8 cellular contexts compared by ENCODE assay signal in the genomic region with DNA sequence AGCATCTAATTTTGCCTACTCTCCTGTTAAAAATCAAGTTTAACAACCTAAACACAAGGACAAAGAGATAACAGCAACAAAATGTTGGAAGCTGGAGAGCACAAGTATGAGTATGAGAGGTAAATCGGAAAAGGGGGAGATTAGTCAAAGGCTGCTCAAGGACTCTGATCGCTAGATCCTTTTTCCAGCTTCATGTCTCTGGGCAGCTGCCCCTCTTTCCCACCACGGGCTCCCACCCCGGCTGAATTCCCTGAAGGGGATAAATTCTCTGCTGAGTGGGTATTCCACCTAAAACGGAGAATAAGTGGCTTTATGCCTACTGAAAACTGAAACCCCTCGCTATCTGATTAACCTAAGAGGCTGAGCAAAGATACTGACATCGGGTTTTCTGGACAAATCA. TPM values are rescaled to one million over a fixed set of nuclear protein-coding genes. Genes with fewer than 3 reads are reported as not detected.
A peak's percentile ranks its signal among the peaks of the same experiment; 100 is the strongest.
DNase-seq lines count a peak whose midpoint lies in the region; ATAC-seq lines count a peak whose summit lies in the region.

No MANE protein-coding gene starts in this region.

- H3K9me3 ChIP-seq in subcutaneous abdominal adipose tissue (ENCODE audit: control insufficient read depth in 5 of 5, low read length in 5 of 5), result no peaks in the 10 kb centered on the region

- H3K27me3 ChIP-seq in subcutaneous abdominal adipose tissue (ENCODE audit: control insufficient read depth in 5 of 5, insufficient read depth in 4 of 5, low read length in 5 of 5), result no peaks in the 10 kb centered on the region

- H3K27me3 Mint-ChIP-seq in activated CD4-positive, alpha-beta T cell treated with anti-CD3 and anti-CD28 coated beads, Interleukin-2, amount 10 ng/mL, durations not matched to agents 24 days and 14 days, result no peaks in the 10 kb centered on the region
- H3K27me3 Mint-ChIP-seq in activated CD4-positive, alpha-beta memory T cell treated with anti-CD3 and anti-CD28 coated beads for 36 hours, result peaks cover 1% of the 10 kb centered on the region
- H3K27me3 Mint-ChIP-seq in immature natural killer cell (ENCODE audit: low read depth in 3 of 3), result peaks cover 4 to 6% (median 5%) of the 10 kb centered on the region in 3 donors

- H3K27ac ChIP-seq in subcutaneous abdominal adipose tissue (ENCODE audit: low read depth, low read length), result no peak overlapping the region

- H3K27ac Mint-ChIP-seq in activated CD4-positive, alpha-beta T cell treated with anti-CD3 and anti-CD28 coated beads, Interleukin-2, amount 10 ng/mL, durations not matched to agents 24 days and 14 days, result peak overlapping the region; percentile 100
- H3K27ac Mint-ChIP-seq in activated CD4-positive, alpha-beta memory T cell treated with anti-CD3 and anti-CD28 coated beads for 36 hours, result peak overlapping the region; percentile 95
- H3K27ac Mint-ChIP-seq in immature natural killer cell, result peak overlapping the region; percentile 87 to 100 (median 96)

- H3K36me3 ChIP-seq in subcutaneous abdominal adipose tissue (ENCODE audit: control insufficient read depth in 5 of 5, insufficient read depth in 5 of 5, low read length in 5 of 5), result peaks cover 0 to 5% (median 0%) of the 10 kb centered on the region in 5 donors

- H3K36me3 Mint-ChIP-seq in activated CD4-positive, alpha-beta T cell treated with anti-CD3 and anti-CD28 coated beads, Interleukin-2, amount 10 ng/mL, durations not matched to agents 24 days and 14 days (ENCODE audit: low read depth), result peaks cover 28% of the 10 kb centered on the region
- peaks cover 31% of the 10 kb centered on the region for H3K36me3 Mint-ChIP-seq in activated CD4-positive, alpha-beta memory T cell treated with anti-CD3 and anti-CD28 coated beads for 36 hours
- H3K36me3 Mint-ChIP-seq in immature natural killer cell, result peaks cover 3 to 6% (median 4%) of the 10 kb centered on the region in 3 donors

- H3K9ac ChIP-seq in subcutaneous abdominal adipose tissue (ENCODE audit: low read length in 5 of 5), result no peak overlapping the region

- DNase-seq in activated CD4-positive, alpha-beta T cell treated with anti-CD3 and anti-CD28 coated beads, Interleukin-2, amount 10 ng/mL, durations not matched to agents 24 days and 14 days, result no peak
- DNase-seq in activated CD4-positive, alpha-beta T cell treated with anti-CD3 and anti-CD28 coated beads for 48 hours, result no peak
- no peak for DNase-seq in activated CD4-positive, alpha-beta memory T cell treated with anti-CD3 and anti-CD28 coated beads for 36 hours
- DNase-seq in immature natural killer cell (peak in 1 of 3 donors; percentile 2), NCI-H2196 treated with DMSO at 0.1 percent for 48 hours (lab: John Stamatoyannopoulos, UW; ENCODE audit: unreplicated experiment) (no peak)

- POLR2A ChIA-PET in activated CD4-positive, alpha-beta memory T cell treated with anti-CD3 and anti-CD28 coated beads for 36 hours (lab: Charles Lee), result interaction anchor here (0.8 to 3.2 kb wide), 8 partner anchors 11 to 684 kb away, joined by 3 to 83 read pairs (median 14); partner anchors contain the start of genes C1orf52, GNG5, PRKACB and RPF1

- CTCF ChIA-PET in activated CD4-positive, alpha-beta memory T cell treated with anti-CD3 and anti-CD28 coated beads for 36 hours (lab: Charles Lee), result interaction anchor here (1.7 to 3.3 kb wide), 4 partner anchors 25 to 133 kb away, joined by 4 to 38 read pairs (median 10); partner anchors contain the start of genes GNG5 and SPATA1

- H3K4me3 Mint-ChIP-seq in activated CD4-positive, alpha-beta T cell treated with anti-CD3 and anti-CD28 coated beads, Interleukin-2, amount 10 ng/mL, durations not matched to agents 24 days and 14 days, result peak overlapping the region; percentile 99
- H3K4me3 Mint-ChIP-seq in activated CD4-positive, alpha-beta memory T cell treated with anti-CD3 and anti-CD28 coated beads for 36 hours, result peak overlapping the region; percentile 98
- peak overlapping the region; percentile 89 to 98 (median 97) for H3K4me3 Mint-ChIP-seq in immature natural killer cell

- ATAC-seq in GM21447 (IDR thresholded peaks at IDR 0.05; ENCODE audit: unreplicated experiment) (no peak), GM19463 (IDR thresholded peaks at IDR 0.05; ENCODE audit: unreplicated experiment) (no peak)

- peak overlapping the region; percentile 69 to 88 (median 83) for H3K4me3 ChIP-seq in subcutaneous abdominal adipose tissue (ENCODE audit: low read depth in 1 of 5, low read length in 5 of 5)

- peaks cover 41% of the 10 kb centered on the region for H3K4me1 Mint-ChIP-seq in activated CD4-positive, alpha-beta T cell treated with anti-CD3 and anti-CD28 coated beads, Interleukin-2, amount 10 ng/mL, durations not matched to agents 24 days and 14 days
- H3K4me1 Mint-ChIP-seq in activated CD4-positive, alpha-beta memory T cell treated with anti-CD3 and anti-CD28 coated beads for 36 hours (ENCODE audit: low read depth), result peaks cover 33% of the 10 kb centered on the region
- H3K4me1 Mint-ChIP-seq in immature natural killer cell, result peaks cover 35 to 45% of the 10 kb centered on the region in 2 donors

- intact Hi-C loops in activated CD4-positive, alpha-beta T cell treated with anti-CD3 and anti-CD28 coated beads, Interleukin-2, amount 10 ng/mL, durations not matched to agents 24 days and 14 days (cut with micrococcal nuclease), result loop anchor here (1.0 to 5.0 kb wide), 7 partner anchors 24 to 702 kb away; partner anchors contain the start of genes BCL10, PRKACB, RPF1 and SSX2IP
- intact Hi-C loops in activated CD4-positive, alpha-beta memory T cell treated with anti-CD3 and anti-CD28 coated beads for 36 hours (cut with micrococcal nuclease), result loop anchor here (1.0 to 5.0 kb wide), 4 partner anchors 69 to 702 kb away; partner anchors contain the start of genes BCL10, GNG5, MCOLN2 and SPATA1

- peaks cover 7% of the 10 kb centered on the region for H3K9me3 Mint-ChIP-seq in activated CD4-positive, alpha-beta T cell treated with anti-CD3 and anti-CD28 coated beads, Interleukin-2, amount 10 ng/mL, durations not matched to agents 24 days and 14 days
- H3K9me3 Mint-ChIP-seq in activated CD4-positive, alpha-beta memory T cell treated with anti-CD3 and anti-CD28 coated beads for 36 hours, result no peaks in the 10 kb centered on the region
- no peaks in the 10 kb centered on the region for H3K9me3 Mint-ChIP-seq in immature natural killer cell

- H3K4me1 ChIP-seq in subcutaneous abdominal adipose tissue (ENCODE audit: control insufficient read depth in 5 of 5, insufficient read depth in 5 of 5, low read length in 5 of 5), result peaks cover 0 to 23% (median 19%) of the 10 kb centered on the region in 5 donors

RNA-seq across cellular contexts. Expression of gene CTBS, which starts 0.7 kb away (rescaled TPM):
- 13.1 and 13.9 TPM in 2 replicates for total RNA-seq in activated CD4-positive, alpha-beta T cell treated with anti-CD3 and anti-CD28 coated beads, Interleukin-2, amount 10 ng/mL, durations not matched to agents 24 days and 14 days
- 10 to 100 TPM; 22.9 to 24.2 TPM for total RNA-seq in activated CD4-positive, alpha-beta memory T cell treated with anti-CD3 and anti-CD28 coated beads for 36 hours
- polyA plus RNA-seq in immature natural killer cell, result 10 to 100 TPM; 18.7 to 25.5 (median 20.2) TPM
